In the genomic region with DNA sequence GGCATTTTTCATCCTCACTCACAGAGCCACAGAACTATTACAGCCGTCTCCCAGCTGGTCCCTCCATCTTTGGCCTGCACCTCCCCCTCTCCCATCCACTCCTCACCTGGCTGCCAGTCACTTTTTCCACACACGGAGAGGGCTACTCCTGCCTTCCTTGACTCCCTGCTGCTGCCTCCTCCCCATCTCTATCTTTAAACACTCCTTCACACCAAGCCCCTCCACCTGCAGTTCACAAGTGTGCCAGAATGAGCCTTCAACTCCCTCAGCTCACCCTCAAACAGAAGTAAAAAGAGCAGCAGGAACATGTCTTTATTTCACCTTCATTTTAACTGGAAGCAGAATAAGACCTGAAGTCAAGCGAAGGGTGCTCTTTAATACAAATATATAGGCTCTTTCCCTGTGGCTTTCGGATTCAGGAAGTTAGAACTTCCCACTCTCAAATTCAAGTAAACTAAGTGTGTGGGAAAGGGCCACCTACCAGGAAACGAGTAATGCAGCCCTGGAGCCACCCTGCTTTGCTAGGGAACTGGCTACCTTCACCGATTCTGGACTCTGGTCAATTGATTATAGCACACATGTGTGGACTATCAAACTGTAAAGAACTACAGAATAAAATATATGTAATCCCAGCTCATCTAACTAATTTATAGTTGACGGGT, we compare ENCODE assay signal across 14 cellular contexts.
A peak's percentile ranks its signal among the peaks of the same experiment; 100 is the strongest.
DNase-seq lines count a peak whose midpoint lies in the region; ATAC-seq and TF ChIP-seq lines count a peak whose summit lies in the region.
"Had no signal": no experiment of that assay in that cellular context is flagged by ENCODE, and none has a peak within 500 bp of the region (broad histone marks: within the 10 kb centered on the region; RNA-seq: fewer than 3 reads in every experiment).

No MANE protein-coding gene starts in this region.

- H3F3A ChIP-seq in MM.1S (ENCODE audit: insufficient read depth, low read length) = no peaks in the 10 kb centered on the region

- H3K27ac ChIP-seq in HUES48 (ENCODE audit: low read depth, low read length) (peak overlapping the region; percentile 63), brain microvascular endothelial cell (peak overlapping the region; percentile 10), MM.1S (ENCODE audit: low read length) (no peak overlapping the region)
- H3K27ac ChIP-seq: thoracic aorta had no signal

- no peak for DNase-seq in CD14-positive monocyte (ENCODE audit: low spot score)
- no peak for DNase-seq in brain microvascular endothelial cell
- peak in 1 of 3 donors; percentile 51 for DNase-seq in mucosa of descending colon
- DNase-seq in activated CD8-positive, alpha-beta memory T cell treated with anti-CD3 and anti-CD28 coated beads, Interleukin-2, amount 50 U/mL, for 48 hours = no peak
- no peak for DNase-seq in MM.1S
- DNase-seq in NCI-H2081 treated with DMSO at 0.1 percent for 48 hours (lab: John Stamatoyannopoulos, UW) = no peak
- DNase-seq: COR-L47, NCI-H1694, SHP77 had no signal

- no peak overlapping the region for H3K4me2 ChIP-seq in MM.1S (ENCODE audit: low read depth, low read length)

- H3K27me3 ChIP-seq in HUES48 (ENCODE audit: control insufficient read depth, insufficient read depth, low read length) = no peaks in the 10 kb centered on the region
- H3K27me3 ChIP-seq in brain microvascular endothelial cell (replicated peaks) = no peaks in the 10 kb centered on the region
- H3K27me3 ChIP-seq in MM.1S (replicated peaks; ENCODE audit: insufficient read depth, low read length) = no peaks in the 10 kb centered on the region

- H2AFZ ChIP-seq in MM.1S (ENCODE audit: low read length) = no peak overlapping the region

- TF ChIP-seq CTCF in CD14-positive monocyte (IDR thresholded peaks at IDR 0.05) (no peak), brain microvascular endothelial cell (IDR thresholded peaks at IDR 0.05; ENCODE audit: low read depth, low read length, missing control alignments) (no peak), mucosa of descending colon (IDR thresholded peaks at IDR 0.05) (no peak), MM.1S (IDR thresholded peaks at IDR 0.05; ENCODE audit: low read length) (no peak)

- H3K9me2 ChIP-seq in MM.1S (replicated peaks; ENCODE audit: insufficient read depth, low read length) = no peaks in the 10 kb centered on the region

- H4K20me1 ChIP-seq in MM.1S (ENCODE audit: insufficient read depth, low read length) = no peaks in the 10 kb centered on the region

- H3K9me3 Mint-ChIP-seq in CD14-positive monocyte = no peaks in the 10 kb centered on the region
- H3K9me3 Mint-ChIP-seq: activated T-helper 17 cell treated with anti-CD3 and anti-CD28 coated beads, Interleukin-2, amount 50 U/mL, for 72 hours had no signal

- H3K9ac ChIP-seq in HUES48 (ENCODE audit: low read depth, low read length) = no peak overlapping the region
- no peak overlapping the region for H3K9ac ChIP-seq in MM.1S (ENCODE audit: low read length)

- H3K4me3 ChIP-seq in HUES48 (ENCODE audit: low read depth, low read length) (no peak overlapping the region), brain microvascular endothelial cell (ENCODE audit: low read depth, low read length) (no peak overlapping the region), mucosa of descending colon (no peak overlapping the region), MM.1S (ENCODE audit: low read length) (no peak overlapping the region)
- H3K4me3 ChIP-seq: thoracic aorta had no signal

- peaks cover 35% of the 10 kb centered on the region for H3K4me1 Mint-ChIP-seq in CD14-positive monocyte
- H3K4me1 Mint-ChIP-seq: activated T-helper 17 cell treated with anti-CD3 and anti-CD28 coated beads, Interleukin-2, amount 50 U/mL, for 72 hours had no signal

- intact Hi-C loops in CD14-positive monocyte (cut with micrococcal nuclease) (no loop called here), mucosa of descending colon (cut with DNase I, micrococcal nuclease) (no loop called here)

- peaks cover 27% of the 10 kb centered on the region for H3K4me1 ChIP-seq in HUES48 (ENCODE audit: control insufficient read depth, insufficient read depth, low read length)
- peaks cover 8% of the 10 kb centered on the region for H3K4me1 ChIP-seq in mucosa of descending colon (ENCODE audit: low read depth)
- H3K4me1 ChIP-seq in MM.1S (ENCODE audit: low read length) = no peaks in the 10 kb centered on the region

- H3K27ac Mint-ChIP-seq in CD14-positive monocyte = peak overlapping the region in 4 of 7 donors; percentile 2 to 74 (median 30)
- H3K27ac Mint-ChIP-seq: activated T-helper 17 cell treated with anti-CD3 and anti-CD28 coated beads, Interleukin-2, amount 50 U/mL, for 72 hours had no signal

- H3K9me3 ChIP-seq in HUES48 (ENCODE audit: control insufficient read depth, insufficient read depth, low read length) (no peaks in the 10 kb centered on the region), mucosa of descending colon (no peaks in the 10 kb centered on the region), MM.1S (replicated peaks; ENCODE audit: insufficient read depth, low read length) (no peaks in the 10 kb centered on the region)
- H3K9me3 ChIP-seq: thoracic aorta had no signal

- no peaks in the 10 kb centered on the region for H3K36me3 ChIP-seq in HUES48 (ENCODE audit: control insufficient read depth, insufficient read depth, low read length)
- H3K36me3 ChIP-seq in brain microvascular endothelial cell (replicated peaks) = no peaks in the 10 kb centered on the region
- H3K36me3 ChIP-seq in mucosa of descending colon (ENCODE audit: low read depth) = no peaks in the 10 kb centered on the region
- no peaks in the 10 kb centered on the region for H3K36me3 ChIP-seq in MM.1S (replicated peaks; ENCODE audit: insufficient read depth, low read length)
- H3K36me3 ChIP-seq: thoracic aorta had no signal

- H3K27me3 Mint-ChIP-seq in CD14-positive monocyte (ENCODE audit: low read depth in 3 of 3) = peaks cover 0 to 1% (median 0%) of the 10 kb centered on the region in 3 donors

- H3K79me2 ChIP-seq in MM.1S (ENCODE audit: low read length) = no peaks in the 10 kb centered on the region

- peak; percentile 93 for ATAC-seq in mucosa of descending colon
- ATAC-seq in HG03097 (IDR thresholded peaks at IDR 0.05; ENCODE audit: low FRiP score, unreplicated experiment) = no peak
- ATAC-seq: activated CD4-positive, CD25-positive, alpha-beta regulatory T cell treated with anti-CD3 and anti-CD28 coated beads, Interleukin-2, amount 50 U/mL, for 24 hours; activated T-helper 17 cell treated with anti-CD3 and anti-CD28 coated beads, Interleukin-2, amount 50 U/mL, for 72 hours had no signal

- peak overlapping the region in 1 of 2 donors; percentile 66 for H3K4me3 Mint-ChIP-seq in CD14-positive monocyte
- H3K4me3 Mint-ChIP-seq: activated T-helper 17 cell treated with anti-CD3 and anti-CD28 coated beads, Interleukin-2, amount 50 U/mL, for 72 hours had no signal

- in situ Hi-C loops in brain microvascular endothelial cell (cut with HindIII; ENCODE audit: low pct_ligation_motif_present, low sequenced_read_pairs) = no loop called here

- no peaks in the 10 kb centered on the region for H3K36me3 Mint-ChIP-seq in CD14-positive monocyte
